8 cellular contexts compared by ENCODE assay signal in the genomic region with DNA sequence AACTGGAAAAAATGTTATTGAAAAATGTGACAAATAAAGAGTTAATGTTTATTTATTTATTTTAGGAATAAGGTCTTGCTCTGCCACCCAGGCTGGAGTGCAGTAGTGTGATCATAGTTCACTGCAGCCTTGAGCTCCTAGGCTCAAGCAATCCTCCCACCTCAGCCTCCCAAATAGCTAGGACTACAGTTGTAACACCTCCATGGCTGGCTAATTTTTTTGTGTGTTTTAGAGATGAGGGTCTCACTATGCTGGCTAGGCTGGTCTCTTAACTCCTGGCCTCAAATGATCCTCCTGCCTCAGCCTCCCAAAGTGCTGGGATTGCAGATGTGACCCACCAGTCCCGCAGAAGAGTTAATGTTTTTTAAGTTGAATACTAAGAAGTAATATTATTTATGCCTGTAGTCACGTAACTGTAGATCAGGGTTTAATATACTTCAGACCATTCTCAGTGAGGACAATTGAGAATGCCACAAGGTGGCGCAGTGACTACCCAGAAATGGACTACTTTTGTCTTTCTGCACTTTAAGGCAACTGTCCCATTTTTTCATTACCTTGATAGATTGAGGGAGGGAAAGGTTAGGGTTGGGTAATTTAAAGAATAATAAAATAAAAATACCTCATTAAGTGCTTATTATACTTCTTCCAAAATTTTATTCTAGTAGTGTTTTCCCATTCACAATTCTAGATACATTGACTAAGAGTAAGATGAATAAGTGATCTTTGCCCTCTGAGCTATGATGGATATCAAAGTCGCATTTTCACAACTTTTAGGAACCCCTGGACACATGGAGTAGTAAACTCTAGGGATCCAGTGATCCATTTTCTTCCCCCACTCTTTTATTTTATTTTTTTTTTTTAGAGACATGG. TPM values are rescaled to one million over a fixed set of nuclear protein-coding genes. Genes with fewer than 3 reads are reported as not detected.
A peak's percentile ranks its signal among the peaks of the same experiment; 100 is the strongest.
DNase-seq lines count a peak whose midpoint lies in the region; ATAC-seq lines count a peak whose summit lies in the region.

No MANE protein-coding gene starts in this region.

- ATAC-seq in GM18907 (IDR thresholded peaks at IDR 0.05; ENCODE audit: unreplicated experiment), result no peak

- whole genome bisulfite sequencing in GM23248 (ENCODE audit: low coverage in 1 of 2, low lambda C conversion rate in 2 of 2, missing lambda C conversion rate in 2 of 2), 2 experiments, result 17 to 20% methylated on average over 4 of the region's 4 CpGs

- no peaks in the 10 kb centered on the region; the same call in 1 of the 2 replicates for H3K27me3 ChIP-seq in GM23248 (replicated peaks; ENCODE audit: insufficient read depth)
- H3K27me3 ChIP-seq in effector memory CD4-positive, alpha-beta T cell (replicated peaks; ENCODE audit: control insufficient read depth, insufficient read depth, low read length, poor library complexity, severe bottlenecking), result no peaks in the 10 kb centered on the region

- no peaks in the 10 kb centered on the region for H3K9me2 ChIP-seq in GM23248 (ENCODE audit: insufficient read depth)

- no peaks in the 10 kb centered on the region for H4K20me1 ChIP-seq in GM23248 (ENCODE audit: insufficient read depth)

- H3K27ac ChIP-seq in GM23248, result no peak overlapping the region
- H3K27ac ChIP-seq in effector memory CD4-positive, alpha-beta T cell (ENCODE audit: insufficient read depth, low read length, poor library complexity, severe bottlenecking), result no peak overlapping the region

- H3K9me3 ChIP-seq in GM23248 (ENCODE audit: low read depth), result no peaks in the 10 kb centered on the region
- H3K9me3 ChIP-seq in effector memory CD4-positive, alpha-beta T cell (ENCODE audit: control insufficient read depth, low read length), result no peaks in the 10 kb centered on the region

- H3K9ac ChIP-seq in GM23248, result no peak overlapping the region

- H3K4me1 ChIP-seq in GM23248 (ENCODE audit: insufficient read depth), result no peaks in the 10 kb centered on the region
- no peaks in the 10 kb centered on the region for H3K4me1 ChIP-seq in effector memory CD4-positive, alpha-beta T cell (ENCODE audit: control insufficient read depth, insufficient read depth, low read length, poor library complexity, severe bottlenecking)

- DNase-seq in AG08395 (ENCODE audit: low spot score) (peak; percentile 50), GM23248 (peak; percentile 76), NCI-H526 treated with DMSO at 0.1 percent for 48 hours (lab: John Stamatoyannopoulos, UW) (peak; percentile 55), middle frontal gyrus (ENCODE audit: extremely low spot score, low spot score) (peak; percentile 39)
- peak; percentile 51 to 57 for DNase-seq in activated CD4-positive, alpha-beta T cell treated with anti-CD3 and anti-CD28 coated beads, Interleukin-2, amount 50 U/mL, for 4 hours
- DNase-seq in effector memory CD4-positive, alpha-beta T cell, result peak; percentile 8 to 39 (median 8)
- peak; percentile 28 for DNase-seq in stimulated activated CD8-positive, alpha-beta memory T cell treated with anti-CD3 and anti-CD28 coated beads, Interleukin-7, amount 100 ng/mL, for 24 hours (ENCODE audit: low read depth)

- no peak overlapping the region for H2AFZ ChIP-seq in GM23248

- no peak overlapping the region for H3K4me2 ChIP-seq in GM23248 (ENCODE audit: unreplicated experiment)

- in situ Hi-C loops in GM23248 (cut with MboI), result no loop called here

- no peaks in the 10 kb centered on the region for H3K79me2 ChIP-seq in GM23248 (ENCODE audit: insufficient read depth)

- no peaks in the 10 kb centered on the region for H3K36me3 ChIP-seq in GM23248 (ENCODE audit: low read depth)
- H3K36me3 ChIP-seq in effector memory CD4-positive, alpha-beta T cell (ENCODE audit: control insufficient read depth, insufficient read depth, low read length), result no peaks in the 10 kb centered on the region

- no peak overlapping the region for H3K4me3 ChIP-seq in GM23248
- no peak overlapping the region for H3K4me3 ChIP-seq in effector memory CD4-positive, alpha-beta T cell (ENCODE audit: insufficient read depth, low read depth, low read length, poor library complexity, severe bottlenecking)

- H3F3A ChIP-seq in GM23248 (ENCODE audit: insufficient read depth), result no peaks in the 10 kb centered on the region

RNA-seq across cellular contexts. Expression of a gene that starts 6.0 kb away (rescaled TPM):
- 0.25 and 0.32 TPM in 2 replicates for total RNA-seq in GM23248 (2014; rRNA removed; shearing (Covaris generic))
- 0.09 and 0.18 TPM in 2 replicates for polyA plus RNA-seq in GM23248 (2016; fragmentation: Nextera tagmentation; extraction: Ambion mirVana)

RNA-seq across cellular contexts. Expression of a gene that starts 41.4 kb away (rescaled TPM):
- total RNA-seq in GM23248 (2014; rRNA removed; shearing (Covaris generic)), result 383 and 523 TPM in 2 replicates
- polyA plus RNA-seq in GM23248 (2016; fragmentation: Nextera tagmentation; extraction: Ambion mirVana), result 33.9 and 39.4 TPM in 2 replicates

Comparison
In these comparisons a context has a peak if more than half of its experiments do, and no peak if none do; other contexts are left out.
1. DNase-seq: peak in every context shown above with its lines; median percentile 76 in GM23248; 55 in NCI-H526 treated with DMSO at 0.1 percent for 48 hours; 54 in activated CD4-positive, alpha-beta T cell treated with anti-CD3 and anti-CD28 coated beads, Interleukin-2, amount 50 U/mL, for 4 hours; 50 in AG08395; 39 in middle frontal gyrus; 28 in stimulated activated CD8-positive, alpha-beta memory T cell treated with anti-CD3 and anti-CD28 coated beads, Interleukin-7, amount 100 ng/mL, for 24 hours; 8 in effector memory CD4-positive, alpha-beta T cell.